7 cellular contexts compared by ENCODE assay signal in the genomic region with DNA sequence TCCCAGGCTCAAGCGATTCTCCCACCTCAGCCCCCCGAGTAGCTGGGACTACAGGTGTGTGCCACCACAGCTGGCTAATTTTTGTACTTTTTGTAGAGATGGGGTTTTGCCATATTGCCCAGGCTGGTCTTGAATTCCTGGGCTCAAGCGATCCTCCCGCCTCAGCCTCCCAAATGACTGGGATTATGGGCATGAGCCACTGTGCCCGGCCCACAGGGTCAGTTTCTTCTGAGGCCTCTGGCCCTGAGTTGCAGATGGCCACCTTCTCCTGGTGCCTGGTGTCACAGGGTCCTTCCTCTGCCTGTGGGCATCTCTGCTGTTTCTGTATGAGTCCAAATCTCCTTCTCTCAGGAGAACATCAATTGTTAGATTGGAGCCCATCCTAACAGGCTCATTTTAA.
DNase-seq lines count a peak whose midpoint lies in the region; ATAC-seq and TF ChIP-seq lines count a peak whose summit lies in the region.
"Not testable (repeated sequence)": the region's sequence is repeated elsewhere in the genome, so short reads cannot be mapped to it uniquely, and the experiment has no call there.

No MANE protein-coding gene starts in this region.

- H3K9ac ChIP-seq in HCT116 (ENCODE audit: low read length) = not testable (repeated sequence)

- not testable (repeated sequence) for TF ChIP-seq POLR2A in HCT116 (IDR thresholded peaks at IDR 0.05; ENCODE audit: borderline replicate concordance, extremely low read depth, insufficient read depth, insufficient read length)

- BruUV-seq in HCT116 (replicated peaks; lab: Mats Ljungman, UMichigan) = not testable (repeated sequence)

- DNase-seq in HCT116 (ENCODE audit: low read depth, low spot score); psoas muscle: not testable (repeated sequence)
- peak; percentile 36 for DNase-seq in activated T-cell treated with anti-CD3 and anti-CD28 coated beads, Interleukin-2, amount 50 U/mL, for 24 hours
- DNase-seq in activated naive CD8-positive, alpha-beta T cell treated with anti-CD3 and anti-CD28 coated beads, Interleukin-2, amount 10 ng/mL, durations not matched to agents 7 days and 5 days = peak; percentile 13
- DNase-seq in left ventricle myocardium superior = peak; percentile 6
- peak; percentile 1 to 47 for DNase-seq in tibial artery

- H3K27me3 ChIP-seq in HCT116 (ENCODE audit: insufficient read depth, low read length); psoas muscle (ENCODE audit: insufficient read depth in 3 of 3, low read length in 2 of 3); tibial artery: not testable (repeated sequence)

- H3K27me3 Mint-ChIP-seq in activated T-cell treated with anti-CD3 and anti-CD28 coated beads, Interleukin-2, amount 50 U/mL, for 24 hours = not testable (repeated sequence)
- H3K27me3 Mint-ChIP-seq in activated naive CD8-positive, alpha-beta T cell treated with anti-CD3 and anti-CD28 coated beads, Interleukin-2, amount 10 ng/mL, durations not matched to agents 7 days and 5 days = peaks cover 18% of the 10 kb centered on the region

- CTCF ChIA-PET in HCT116 (lab: Charles Lee) = not testable (repeated sequence)

- H3K79me2 ChIP-seq in HCT116 (ENCODE audit: insufficient read depth, low read length) = not testable (repeated sequence)

- RAD21 ChIA-PET in HCT116 (lab: Charles Lee; ENCODE audit: low non-redundant PET in 1 of 2, low total read pairs in 2 of 2, uncharacterized antibody in 2 of 2, unreplicated experiment in 2 of 2) = not testable (repeated sequence)

- H3K4me3 ChIP-seq in HCT116 (replicated peaks in 1 of 2; ENCODE audit: low read depth in 1 of 2, low read length in 2 of 2); psoas muscle; tibial artery: not testable (repeated sequence)

- H3K9me3 ChIP-seq in HCT116 (ENCODE audit: control insufficient read depth in 1 of 2, insufficient read depth in 1 of 2, low read depth in 1 of 2, low read length in 2 of 2); psoas muscle; tibial artery: not testable (repeated sequence)

- H3K4me1 ChIP-seq in HCT116 (ENCODE audit: control insufficient read depth in 1 of 2, insufficient read depth in 2 of 2, low read length in 2 of 2) (peaks cover 21 to 45% of the 10 kb centered on the region in 2 experiments), psoas muscle (peaks cover 38% of the 10 kb centered on the region), tibial artery (peaks cover under 1 to 60% (median 16%) of the 10 kb centered on the region in 4 donors)

- H2AFZ ChIP-seq in HCT116 (ENCODE audit: low read depth, low read length, poor library complexity, severe bottlenecking) = not testable (repeated sequence)

- ATAC-seq in HCT116; activated naive CD8-positive, alpha-beta T cell treated with anti-CD3 and anti-CD28 coated beads, Interleukin-2, amount 10 ng/mL, durations not matched to agents 7 days and 5 days (ENCODE audit: low read depth); left ventricle myocardium superior; psoas muscle: not testable (repeated sequence)

- peak overlapping the region; percentile 50 for H3K4me2 ChIP-seq in HCT116 (ENCODE audit: low read length)

- H3K9me2 ChIP-seq in HCT116 (ENCODE audit: insufficient read depth) = not testable (repeated sequence)

- H3K27ac Mint-ChIP-seq in activated T-cell treated with anti-CD3 and anti-CD28 coated beads, Interleukin-2, amount 50 U/mL, for 24 hours = peak overlapping the region; percentile 89
- not testable (repeated sequence) for H3K27ac Mint-ChIP-seq in activated naive CD8-positive, alpha-beta T cell treated with anti-CD3 and anti-CD28 coated beads, Interleukin-2, amount 10 ng/mL, durations not matched to agents 7 days and 5 days

- H3K4me3 Mint-ChIP-seq in activated T-cell treated with anti-CD3 and anti-CD28 coated beads, Interleukin-2, amount 50 U/mL, for 24 hours; activated naive CD8-positive, alpha-beta T cell treated with anti-CD3 and anti-CD28 coated beads, Interleukin-2, amount 10 ng/mL, durations not matched to agents 7 days and 5 days: not testable (repeated sequence)

- H4K20me1 ChIP-seq in HCT116 (ENCODE audit: insufficient read depth) = not testable (repeated sequence)

- not testable (repeated sequence) for H3K36me3 ChIP-seq in HCT116 (ENCODE audit: control insufficient read depth in 1 of 2, insufficient read depth in 2 of 2, low read length in 2 of 2); psoas muscle (ENCODE audit: insufficient read depth in 1 of 2, low read depth in 1 of 2); tibial artery

- POLR2A ChIA-PET in HCT116 (lab: Charles Lee); activated naive CD8-positive, alpha-beta T cell treated with anti-CD3 and anti-CD28 coated beads, Interleukin-2, amount 10 ng/mL, durations not matched to agents 7 days and 5 days (lab: Charles Lee): not testable (repeated sequence)

- H3K9me3 Mint-ChIP-seq in activated T-cell treated with anti-CD3 and anti-CD28 coated beads, Interleukin-2, amount 50 U/mL, for 24 hours; activated naive CD8-positive, alpha-beta T cell treated with anti-CD3 and anti-CD28 coated beads, Interleukin-2, amount 10 ng/mL, durations not matched to agents 7 days and 5 days: not testable (repeated sequence)

- intact Hi-C loops in HCT116 (cut with micrococcal nuclease); left ventricle myocardium superior (cut with micrococcal nuclease); psoas muscle (cut with DNase I); tibial artery (cut with DNase I; ENCODE audit: low total_unique reads): not testable (repeated sequence)

- not testable (repeated sequence) for TF ChIP-seq CTCF in HCT116 (IDR thresholded peaks at IDR 0.05 in 2 of 3, conservative IDR thresholded peaks at IDR 0.05 in 1 of 3; ENCODE audit: borderline replicate concordance in 1 of 3, insufficient read depth in 1 of 3, low read depth in 2 of 3, low read length in 2 of 3); VCaP (conservative IDR thresholded peaks at IDR 0.05); psoas muscle (IDR thresholded peaks at IDR 0.05); tibial artery (IDR thresholded peaks at IDR 0.05)

- TF ChIP-seq RAD21 in HCT116 (IDR thresholded peaks at IDR 0.05; ENCODE audit: low read depth) = not testable (repeated sequence)

- not testable (repeated sequence) for H3K27ac ChIP-seq in HCT116 (ENCODE audit: low read depth, low read length); tibial artery
- peak overlapping the region; percentile 64 for H3K27ac ChIP-seq in VCaP
- H3K27ac ChIP-seq in psoas muscle = peak overlapping the region; percentile 64

- peaks cover 51% of the 10 kb centered on the region for H3K4me1 Mint-ChIP-seq in activated T-cell treated with anti-CD3 and anti-CD28 coated beads, Interleukin-2, amount 50 U/mL, for 24 hours (ENCODE audit: low read depth)
- peaks cover 22% of the 10 kb centered on the region for H3K4me1 Mint-ChIP-seq in activated naive CD8-positive, alpha-beta T cell treated with anti-CD3 and anti-CD28 coated beads, Interleukin-2, amount 10 ng/mL, durations not matched to agents 7 days and 5 days

- WGBS in psoas muscle, 3 donors = 99 to 100% (median 99%) methylated on average over 5 of the region's 5 CpGs

- H3K36me3 Mint-ChIP-seq in activated T-cell treated with anti-CD3 and anti-CD28 coated beads, Interleukin-2, amount 50 U/mL, for 24 hours (ENCODE audit: low read depth); activated naive CD8-positive, alpha-beta T cell treated with anti-CD3 and anti-CD28 coated beads, Interleukin-2, amount 10 ng/mL, durations not matched to agents 7 days and 5 days: not testable (repeated sequence)
